ENCODE assay signal across 11 cellular contexts in genomic region chr5:146205499-146206202, GRCh38. TPM values are rescaled to one million over a fixed set of nuclear protein-coding genes. Genes with fewer than 3 reads are reported as not detected.
DNase-seq lines count a peak whose midpoint lies in the region; TF ChIP-seq lines count a peak whose summit lies in the region.
"Had no signal": no experiment of that assay in that cellular context is flagged by ENCODE, and none has a peak within 500 bp of the region (broad histone marks: within the 10 kb centered on the region; RNA-seq: fewer than 3 reads in every experiment).

No MANE protein-coding gene starts in this region.

- peak overlapping the region in 1 of 11 experiments; percentile 14; a peak in 3 of 22 replicates for H3K27ac ChIP-seq in BLaER1 treated with 17β-estradiol and CSF1 and Interleukin-3, amounts not matched to agents 10 nM and 100 nM
- H3K27ac ChIP-seq: SJSA1 had no signal

- no peak for TF ChIP-seq CTCF in GM13977 (IDR thresholded peaks at IDR 0.05; ENCODE audit: extremely low read depth, insufficient read depth, missing control alignments)

- peak overlapping the region; percentile 85 to 97 (median 93) for H3K4me2 ChIP-seq in BLaER1 treated with 17β-estradiol and CSF1 and Interleukin-3, amounts not matched to agents 10 nM and 100 nM

- H3K4me1 ChIP-seq in BLaER1 treated with 17β-estradiol and CSF1 and Interleukin-3, amounts not matched to agents 10 nM and 100 nM: peaks cover 22 to 57% (median 30%) of the 10 kb centered on the region in 10 experiments

- DNase-seq in GM13977 (ENCODE audit: low spot score) (peak; percentile 18), immature natural killer cell (peak in 2 of 3 donors; percentile 15 to 20), NCI-H1092 (lab: John Stamatoyannopoulos, UW) (no peak), NCI-H524 (lab: John Stamatoyannopoulos, UW) (no peak), RPMI8226 (no peak), OCI-M2 (lab: John Stamatoyannopoulos, UW; ENCODE audit: unreplicated experiment) (no peak)
- DNase-seq in T-helper 2 cell treated with Interferon-gamma antibody and Interleukin-4, amounts not matched to agents 5 μg/mL and 100 μg/mL, for 36 hours (ENCODE audit: low spot score): no peak
- DNase-seq: cerebellar nuclear complex, midbrain had no signal

- peaks cover 8% of the 10 kb centered on the region for H3K36me3 Mint-ChIP-seq in T-helper 2 cell treated with Interferon-gamma antibody and Interleukin-4, amounts not matched to agents 5 μg/mL and 100 μg/mL, for 36 hours (ENCODE audit: low read depth)
- no peaks in the 10 kb centered on the region for H3K36me3 Mint-ChIP-seq in immature natural killer cell

- no peaks in the 10 kb centered on the region for H3K9me3 Mint-ChIP-seq in T-helper 2 cell treated with Interferon-gamma antibody and Interleukin-4, amounts not matched to agents 5 μg/mL and 100 μg/mL, for 36 hours
- no peaks in the 10 kb centered on the region for H3K9me3 Mint-ChIP-seq in immature natural killer cell

- H3K27me3 ChIP-seq in BLaER1 treated with 17β-estradiol and CSF1 and Interleukin-3, amounts not matched to agents 10 nM and 100 nM: no peaks in the 10 kb centered on the region
- H3K27me3 ChIP-seq: SJSA1 had no signal

- H3K36me3 ChIP-seq in BLaER1 treated with 17β-estradiol and CSF1 and Interleukin-3, amounts not matched to agents 10 nM and 100 nM: peaks cover 0 to 17% (median 9%) of the 10 kb centered on the region in 11 experiments; a peak in 11 of 22 replicates

- H3K27ac Mint-ChIP-seq in T-helper 2 cell treated with Interferon-gamma antibody and Interleukin-4, amounts not matched to agents 5 μg/mL and 100 μg/mL, for 36 hours: no peak overlapping the region
- H3K27ac Mint-ChIP-seq in immature natural killer cell: peak overlapping the region in 3 of 6 donors; percentile 23 to 42 (median 41)

- H3K4me1 Mint-ChIP-seq in T-helper 2 cell treated with Interferon-gamma antibody and Interleukin-4, amounts not matched to agents 5 μg/mL and 100 μg/mL, for 36 hours (ENCODE audit: low read depth): peaks cover 20% of the 10 kb centered on the region
- H3K4me1 Mint-ChIP-seq in immature natural killer cell: peaks cover 35 to 36% of the 10 kb centered on the region in 2 donors

- H3K9me3 ChIP-seq in BLaER1 treated with 17β-estradiol and CSF1 and Interleukin-3, amounts not matched to agents 10 nM and 100 nM (replicated peaks in 1 of 11): no peaks in the 10 kb centered on the region
- H3K9me3 ChIP-seq: SJSA1 had no signal

- H3K4me3 Mint-ChIP-seq in T-helper 2 cell treated with Interferon-gamma antibody and Interleukin-4, amounts not matched to agents 5 μg/mL and 100 μg/mL, for 36 hours: peak overlapping the region; percentile 56
- H3K4me3 Mint-ChIP-seq in immature natural killer cell: peak overlapping the region in 3 of 5 donors; percentile 41 to 69 (median 44)

- H4K20me1 ChIP-seq in BLaER1 treated with 17β-estradiol and CSF1 and Interleukin-3, amounts not matched to agents 10 nM and 100 nM: peaks cover 52 to 67% (median 65%) of the 10 kb centered on the region in 11 experiments; a peak in 21 of 22 replicates

- peak overlapping the region in 9 of 11 experiments; percentile 25 to 91 (median 84); a peak in 13 of 22 replicates for H3K9ac ChIP-seq in BLaER1 treated with 17β-estradiol and CSF1 and Interleukin-3, amounts not matched to agents 10 nM and 100 nM

- in situ Hi-C loops in GM13977 (cut with MboI; ENCODE audit: low pct_unique_long_range_greater_than_20kb, low sequenced_read_pairs, unreplicated experiment): no loop called here

- H3K27me3 Mint-ChIP-seq in T-helper 2 cell treated with Interferon-gamma antibody and Interleukin-4, amounts not matched to agents 5 μg/mL and 100 μg/mL, for 36 hours (ENCODE audit: low read depth): no peaks in the 10 kb centered on the region
- H3K27me3 Mint-ChIP-seq in immature natural killer cell (ENCODE audit: low read depth in 3 of 3): peaks cover 0 to 1% (median 0%) of the 10 kb centered on the region in 3 donors

- peak overlapping the region; percentile 74 to 89 (median 84); a peak in 16 of 20 replicates for H3K4me3 ChIP-seq in BLaER1 treated with 17β-estradiol and CSF1 and Interleukin-3, amounts not matched to agents 10 nM and 100 nM
- H3K4me3 ChIP-seq: SJSA1 had no signal

RNA-seq across cellular contexts. Expression of gene RBM27, which starts 2.2 kb away (rescaled TPM):
- 1 to 10 TPM; 3.6 to 7.1 (median 5.8) TPM for polyA plus RNA-seq in immature natural killer cell

RNA-seq across cellular contexts. Expression of gene LARS1, which starts 23.2 kb away (rescaled TPM):
- polyA plus RNA-seq in immature natural killer cell: 10 to 100 TPM; 45.3 to 86.3 (median 72.6) TPM

Comparison
In these comparisons a context has a peak if more than half of its experiments do, and no peak if none do; other contexts are left out.
1. DNase-seq: peak in GM13977 (single experiment) and immature natural killer cell (2 of 3); none in T-helper 2 cell treated with Interferon-gamma antibody and Interleukin-4, amounts not matched to agents 5 μg/mL and 100 μg/mL, for 36 hours (single experiment), NCI-H1092 (single experiment), NCI-H524 (0 of 2), RPMI8226 (single experiment) and OCI-M2 (single experiment).